In genomic region chr19:42249149-42249750, GRCh38 we compare ENCODE assay signal across 1 cellular context.
TF ChIP-seq lines count a peak whose summit lies in the region.

No MANE protein-coding gene starts in this region.

TF ChIP-seq in K562, 482 proteins besides CTCF, POLR2A, EP300 and RAD21:
- TF ChIP-seq SIN3B (IDR thresholded peaks at IDR 0.05; ENCODE audit: low read depth) (no peak), THAP7 (CRISPR knock-in tag; IDR thresholded peaks at IDR 0.05) (no peak), NKRF (IDR thresholded peaks at IDR 0.05; ENCODE audit: borderline replicate concordance) (no peak), PHF20 (IDR thresholded peaks at IDR 0.05; ENCODE audit: partially characterized antibody) (no peak), FUS (optimal IDR thresholded peaks at IDR 0.05; ENCODE audit: low read depth, low read length) (no peak), RBM22 (IDR thresholded peaks at IDR 0.05; ENCODE audit: low read depth, low read length, poor library complexity, severe bottlenecking) (peak; percentile 63), ZNF518B (CRISPR knock-in tag; IDR thresholded peaks at IDR 0.05) (no peak), ZNF217 (CRISPR knock-in tag; IDR thresholded peaks at IDR 0.05) (no peak), ZBTB33 (CRISPR knock-in tag; IDR thresholded peaks at IDR 0.05) (peak; percentile 95), POLR2G (IDR thresholded peaks at IDR 0.05; ENCODE audit: low read depth, low read length) (peak; percentile 78), HMBOX1 (IDR thresholded peaks at IDR 0.05) (no peak), FOXA1 (IDR thresholded peaks at IDR 0.05; ENCODE audit: borderline replicate concordance) (no peak), ARID3A (IDR thresholded peaks at IDR 0.05; ENCODE audit: borderline replicate concordance, low read depth, low read length) (no peak), CREBBP (IDR thresholded peaks at IDR 0.05; ENCODE audit: low read depth, low read length) (no peak), SUPT5H (IDR thresholded peaks at IDR 0.05) (peak; percentile 8; the same call in 1 of the 2 replicates), ZSCAN32 (CRISPR knock-in tag; IDR thresholded peaks at IDR 0.05) (no peak), ZNF347 (CRISPR knock-in tag; IDR thresholded peaks at IDR 0.05; ENCODE audit: low read depth) (no peak), PCBP1 (IDR thresholded peaks at IDR 0.05; ENCODE audit: low read depth, low read length, poor library complexity, severe bottlenecking) (peak; percentile 37), RBFOX2 (IDR thresholded peaks at IDR 0.05; ENCODE audit: low read depth, low read length) (0 out of 2 replicates have a peak, but pooled peaks have one; percentile 48), ZNF384 (IDR thresholded peaks at IDR 0.05; ENCODE audit: low read depth, low read length) (no peak)
